Comparison of ENCODE assay signal across 9 cellular contexts in genomic region chr6:157761331-157761921, GRCh38.
DNase-seq lines count a peak whose midpoint lies in the region; ATAC-seq and TF ChIP-seq lines count a peak whose summit lies in the region.
"Had no signal": no experiment of that assay in that cellular context is flagged by ENCODE, and none has a peak within 500 bp of the region (broad histone marks: within the 10 kb centered on the region; RNA-seq: fewer than 3 reads in every experiment).

No MANE protein-coding gene starts in this region.

- peaks cover 2% of the 10 kb centered on the region for H3K36me3 Mint-ChIP-seq in IgD-negative memory B cell
- peaks cover 5% of the 10 kb centered on the region for H3K36me3 Mint-ChIP-seq in activated naive CD8-positive, alpha-beta T cell treated with anti-CD3 and anti-CD28 coated beads, Interleukin-2, amount 50 U/mL, for 24 hours (ENCODE audit: low read depth)

- peak overlapping the region in 3 of 4 donors; percentile 19 to 85 (median 73) for H3K4me3 Mint-ChIP-seq in IgD-negative memory B cell
- H3K4me3 Mint-ChIP-seq in activated naive CD8-positive, alpha-beta T cell treated with anti-CD3 and anti-CD28 coated beads, Interleukin-2, amount 50 U/mL, for 24 hours = peak overlapping the region; percentile 69

- no peaks in the 10 kb centered on the region for H3K79me1 ChIP-seq in neuronal stem cell (ENCODE audit: low read depth, low read length)

- no peak overlapping the region for H4K91ac ChIP-seq in neuronal stem cell (ENCODE audit: low read depth, low read length, poor library complexity)

- TF ChIP-seq CTCF in osteoblast (IDR thresholded peaks at IDR 0.05; ENCODE audit: extremely low read depth, low read depth, low read length) = no peak

- peak; percentile 83 for DNase-seq in ELR (ENCODE audit: low read depth)
- DNase-seq in activated naive CD8-positive, alpha-beta T cell treated with anti-CD3 and anti-CD28 coated beads, Interleukin-2, amount 50 U/mL, for 24 hours = peak; percentile 61
- DNase-seq in osteoblast (ENCODE audit: insufficient read length, low spot score, missing footprints) = peak; percentile 59
- DNase-seq in neuronal stem cell (ENCODE audit: low spot score) = no peak
- no peak for DNase-seq in NCI-H748 treated with DMSO at 0.1 percent for 48 hours (lab: John Stamatoyannopoulos, UW)
- DNase-seq in NCI-H1436 treated with DMSO at 0.1 percent for 48 hours (lab: John Stamatoyannopoulos, UW) = no peak

- H3K23ac ChIP-seq in neuronal stem cell (ENCODE audit: low read depth, low read length, poor library complexity) = no peak overlapping the region

- H2BK5ac ChIP-seq in neuronal stem cell (ENCODE audit: low read length) = no peak overlapping the region

- ATAC-seq in GM21526 (IDR thresholded peaks at IDR 0.05; ENCODE audit: low FRiP score, unreplicated experiment) = peak; percentile 46
- ATAC-seq in activated naive CD8-positive, alpha-beta T cell treated with anti-CD3 and anti-CD28 coated beads, Interleukin-2, amount 50 U/mL, for 24 hours = peak; percentile 68

- no peak overlapping the region for H2AK5ac ChIP-seq in neuronal stem cell (ENCODE audit: low read depth, low read length)

- H3K79me2 ChIP-seq in osteoblast (ENCODE audit: insufficient read depth, low read length) = no peaks in the 10 kb centered on the region

- H3K14ac ChIP-seq in neuronal stem cell (ENCODE audit: low read length) = no peak overlapping the region

- no peak overlapping the region for H4K8ac ChIP-seq in neuronal stem cell (ENCODE audit: low read depth, low read length)

- peaks cover 34 to 70% (median 60%) of the 10 kb centered on the region in 3 donors for H3K4me1 Mint-ChIP-seq in IgD-negative memory B cell
- peaks cover 97% of the 10 kb centered on the region for H3K4me1 Mint-ChIP-seq in activated naive CD8-positive, alpha-beta T cell treated with anti-CD3 and anti-CD28 coated beads, Interleukin-2, amount 50 U/mL, for 24 hours

- H3K4me1 ChIP-seq in osteoblast (ENCODE audit: insufficient read depth, low read length) = peaks cover 47% of the 10 kb centered on the region
- H3K4me1 ChIP-seq in neuronal stem cell (ENCODE audit: control insufficient read depth in 2 of 2, insufficient read depth in 1 of 2, low read depth in 1 of 2, low read length in 2 of 2) = peaks cover 0 to 8% of the 10 kb centered on the region in 2 donors

- H3K4ac ChIP-seq in neuronal stem cell (ENCODE audit: low read length) = no peak overlapping the region

- H3K27me3 Mint-ChIP-seq in IgD-negative memory B cell = peaks cover 1% of the 10 kb centered on the region
- peaks cover 5% of the 10 kb centered on the region for H3K27me3 Mint-ChIP-seq in activated naive CD8-positive, alpha-beta T cell treated with anti-CD3 and anti-CD28 coated beads, Interleukin-2, amount 50 U/mL, for 24 hours

- no peak overlapping the region for H2BK15ac ChIP-seq in neuronal stem cell (ENCODE audit: low read length)

- H3K27ac ChIP-seq in osteoblast (ENCODE audit: low read depth, low read length) (peak overlapping the region; percentile 91), neuronal stem cell (replicated peaks; ENCODE audit: low read length) (no peak overlapping the region)

- no peaks in the 10 kb centered on the region for H4K20me1 ChIP-seq in osteoblast (ENCODE audit: insufficient read depth, low read length)

- no peak overlapping the region for H2BK12ac ChIP-seq in neuronal stem cell (ENCODE audit: low read length)

- H3K4me3 ChIP-seq in osteoblast (ENCODE audit: insufficient read depth, low read length) (peak overlapping the region; percentile 48), neuronal stem cell (ENCODE audit: low read length in 2 of 2) (no peak overlapping the region)
- H3K4me3 ChIP-seq: lung had no signal

- H3K9ac ChIP-seq in neuronal stem cell (ENCODE audit: low read depth, low read length, poor library complexity) = no peak overlapping the region

- WGBS in neuronal stem cell (ENCODE audit: extremely low coverage in 2 of 2, insufficient read length in 2 of 2, insufficient replicate concordance in 1 of 2), 2 donors = no CpG with 5 or more reads among the region's 12 CpGs

- H3K27me3 ChIP-seq in osteoblast (ENCODE audit: insufficient read depth, low read length) = no peaks in the 10 kb centered on the region
- H3K27me3 ChIP-seq in neuronal stem cell (ENCODE audit: control insufficient read depth in 3 of 3, insufficient read depth in 3 of 3, low read depth in 1 of 3, low read length in 3 of 3) = no peaks in the 10 kb centered on the region

- no peak overlapping the region for H2BK120ac ChIP-seq in neuronal stem cell (ENCODE audit: low read depth, low read length)

- peak overlapping the region in 2 of 3 donors; percentile 7 to 97 for H3K27ac Mint-ChIP-seq in IgD-negative memory B cell
- peak overlapping the region; percentile 96 for H3K27ac Mint-ChIP-seq in activated naive CD8-positive, alpha-beta T cell treated with anti-CD3 and anti-CD28 coated beads, Interleukin-2, amount 50 U/mL, for 24 hours

- no peak overlapping the region for H3K18ac ChIP-seq in neuronal stem cell (ENCODE audit: low read length)

- H3K9me3 ChIP-seq in osteoblast (ENCODE audit: low read depth, low read length) (no peaks in the 10 kb centered on the region), neuronal stem cell (replicated peaks in 1 of 2; ENCODE audit: control insufficient read depth in 2 of 2, insufficient read depth in 1 of 2, low read depth in 1 of 2, low read length in 2 of 2) (no peaks in the 10 kb centered on the region)

- H3K36me3 ChIP-seq in osteoblast (ENCODE audit: insufficient read depth, low read length) (no peaks in the 10 kb centered on the region), neuronal stem cell (replicated peaks in 1 of 2; ENCODE audit: control insufficient read depth in 2 of 2, insufficient read depth in 2 of 2, low read length in 2 of 2) (no peaks in the 10 kb centered on the region)

- H3K4me2 ChIP-seq in osteoblast (ENCODE audit: insufficient read depth, low read length) = peak overlapping the region; percentile 85
- no peak overlapping the region for H3K4me2 ChIP-seq in neuronal stem cell (ENCODE audit: insufficient read depth, low read length, poor library complexity, severe bottlenecking)

- H3K9me3 Mint-ChIP-seq in IgD-negative memory B cell = no peaks in the 10 kb centered on the region
- H3K9me3 Mint-ChIP-seq in activated naive CD8-positive, alpha-beta T cell treated with anti-CD3 and anti-CD28 coated beads, Interleukin-2, amount 50 U/mL, for 24 hours = no peaks in the 10 kb centered on the region

- H2AFZ ChIP-seq in osteoblast (ENCODE audit: low read length) (no peak overlapping the region), neuronal stem cell (ENCODE audit: low read length) (no peak overlapping the region)

Comparison
In these comparisons a context has a peak if more than half of its experiments do, and no peak if none do; other contexts are left out.
1. DNase-seq: peak in ELR (single experiment), activated naive CD8-positive, alpha-beta T cell treated with anti-CD3 and anti-CD28 coated beads, Interleukin-2, amount 50 U/mL, for 24 hours (single experiment) and osteoblast (single experiment); none in neuronal stem cell (single experiment), NCI-H748 treated with DMSO at 0.1 percent for 48 hours (single experiment) and NCI-H1436 treated with DMSO at 0.1 percent for 48 hours (single experiment).